ENCODE assay signal across 9 cellular contexts in genomic region chr6:6610031-6610591, GRCh38. TPM values are rescaled to one million over a fixed set of nuclear protein-coding genes. Genes with fewer than 3 reads are reported as not detected.
DNase-seq lines count a peak whose midpoint lies in the region; ATAC-seq lines count a peak whose summit lies in the region.
"Had no signal": no experiment of that assay in that cellular context is flagged by ENCODE, and none has a peak within 500 bp of the region (broad histone marks: within the 10 kb centered on the region; RNA-seq: fewer than 3 reads in every experiment).

No MANE protein-coding gene starts in this region.

- no peaks in the 10 kb centered on the region for H3K36me3 ChIP-seq in mesendoderm (ENCODE audit: control insufficient read depth, insufficient read depth, low read length)

- no peak overlapping the region for H2BK15ac ChIP-seq in mesendoderm (replicated peaks; ENCODE audit: low read depth)

- H4K5ac ChIP-seq in mesendoderm (ENCODE audit: low read length) = no peak overlapping the region

- H2BK120ac ChIP-seq in mesendoderm (ENCODE audit: low read depth, low read length) = no peak overlapping the region

- no peak overlapping the region for H3K18ac ChIP-seq in mesendoderm (ENCODE audit: low read length)

- no peak overlapping the region for H3K56ac ChIP-seq in mesendoderm (ENCODE audit: low read length)

- peak; percentile 16 for DNase-seq in activated CD4-positive, CD25-positive, alpha-beta regulatory T cell treated with anti-CD3 and anti-CD28 coated beads, Interleukin-2, amount 50 U/mL, for 16 hours (ENCODE audit: low read depth, low spot score)
- DNase-seq in activated CD4-positive, CD25-positive, alpha-beta regulatory T cell treated with anti-CD3 and anti-CD28 coated beads, Interleukin-2, amount 50 U/mL, for 72 hours = no peak
- peak; percentile 83 for DNase-seq in RPMI8226
- DNase-seq in stimulated activated CD4-positive, alpha-beta T cell treated with anti-CD3 and anti-CD28 coated beads, Interleukin-4, amount 100 ng/mL, for 24 hours = peak; percentile 24
- no peak for DNase-seq in SIG-M5 (lab: John Stamatoyannopoulos, UW)
- no peak for DNase-seq in mesendoderm
- no peak for DNase-seq in NCI-H1092 (lab: John Stamatoyannopoulos, UW)

- no peak overlapping the region for H2AK5ac ChIP-seq in mesendoderm (ENCODE audit: low read length)

- no peak overlapping the region for H2BK5ac ChIP-seq in mesendoderm (ENCODE audit: low read length)

- peak; percentile 90 for ATAC-seq in HG02938 (IDR thresholded peaks at IDR 0.05; ENCODE audit: unreplicated experiment)

- H3K23ac ChIP-seq in mesendoderm (ENCODE audit: low read length) = no peak overlapping the region

- H3K9ac ChIP-seq in mesendoderm (ENCODE audit: low read length) = no peak overlapping the region

- no peaks in the 10 kb centered on the region for H3K79me2 ChIP-seq in mesendoderm (ENCODE audit: control insufficient read depth, insufficient read depth, low read length)

- H4K8ac ChIP-seq in mesendoderm (ENCODE audit: low read depth, low read length) = no peak overlapping the region

- H3K4ac ChIP-seq in mesendoderm (ENCODE audit: low read depth, low read length) = no peak overlapping the region

- no peaks in the 10 kb centered on the region for H3K4me1 ChIP-seq in mesendoderm (ENCODE audit: control insufficient read depth, low read depth, low read length)

- H3K79me1 ChIP-seq in mesendoderm (ENCODE audit: low read length) = no peaks in the 10 kb centered on the region

- no CpG with 5 or more reads among the region's 10 CpGs for WGBS in mesendoderm (ENCODE audit: extremely low coverage, insufficient coverage, low lambda C conversion rate)

- H3K27me3 ChIP-seq in mesendoderm (ENCODE audit: insufficient read depth, low read length, poor library complexity) = no peaks in the 10 kb centered on the region

- no peak overlapping the region for H3K27ac ChIP-seq in mesendoderm (ENCODE audit: low read depth, low read length)
- H3K27ac ChIP-seq: 22Rv1 had no signal

- H3K4me2 ChIP-seq in mesendoderm (ENCODE audit: low read length) = no peak overlapping the region

- H3K4me3 ChIP-seq in mesendoderm (ENCODE audit: low read length) = no peak overlapping the region

RNA-seq across cellular contexts. Expression of gene LY86, which starts 21.6 kb away (rescaled TPM):
- polyA plus RNA-seq in mesendoderm (2013, experiment 1 of 2) = not detected
- polyA plus RNA-seq in mesendoderm (2013, experiment 2 of 2) = not detected

Comparison
In these comparisons a context has a peak if more than half of its experiments do, and no peak if none do; other contexts are left out.
1. DNase-seq: peak in activated CD4-positive, CD25-positive, alpha-beta regulatory T cell treated with anti-CD3 and anti-CD28 coated beads, Interleukin-2, amount 50 U/mL, for 16 hours (single experiment), RPMI8226 (single experiment) and stimulated activated CD4-positive, alpha-beta T cell treated with anti-CD3 and anti-CD28 coated beads, Interleukin-4, amount 100 ng/mL, for 24 hours (single experiment); none in activated CD4-positive, CD25-positive, alpha-beta regulatory T cell treated with anti-CD3 and anti-CD28 coated beads, Interleukin-2, amount 50 U/mL, for 72 hours (single experiment), SIG-M5 (single experiment), mesendoderm (single experiment) and NCI-H1092 (single experiment).